Comparison of ENCODE assay signal across 1 cellular context in the genomic region with DNA sequence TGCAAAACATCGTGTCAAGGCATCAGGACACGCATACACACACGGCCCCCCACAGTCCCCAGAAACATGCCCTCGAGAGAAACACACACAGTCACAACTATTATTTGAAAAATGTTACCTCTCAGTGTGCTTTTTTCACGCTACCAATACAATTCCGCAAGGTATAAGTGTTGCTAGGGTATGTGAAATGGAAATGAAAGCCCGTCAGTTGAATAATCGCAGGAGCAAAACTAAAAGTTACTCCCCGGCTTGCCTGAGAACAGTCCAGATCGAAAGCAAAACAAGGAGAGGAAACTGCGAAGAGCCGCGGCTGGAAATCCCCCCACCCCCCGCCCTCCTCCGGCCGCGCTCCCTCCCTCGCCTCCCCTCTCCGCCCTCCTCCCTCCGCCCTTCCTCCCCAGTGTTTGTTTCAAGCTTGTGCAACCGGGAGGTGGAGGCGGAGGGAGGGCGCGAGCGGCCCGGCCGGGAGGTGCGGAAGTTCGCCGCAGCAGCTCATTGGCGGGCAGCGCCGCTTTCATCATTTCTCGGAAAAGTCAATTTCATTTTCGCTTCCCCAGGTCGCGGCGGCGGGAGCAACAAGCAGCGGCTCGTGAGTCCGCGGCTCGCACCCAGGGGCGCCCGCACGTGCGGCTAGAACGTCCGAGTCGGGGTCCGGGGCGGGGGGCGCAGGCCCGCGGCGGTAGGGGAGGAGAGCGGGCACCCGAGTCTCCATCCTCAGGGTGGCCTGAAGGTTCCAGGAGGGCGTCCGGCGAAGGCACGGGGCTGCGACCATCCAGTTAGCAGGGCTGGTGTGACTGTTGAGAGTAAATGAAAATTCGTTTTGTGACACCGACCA.
TF ChIP-seq lines count a peak whose summit lies in the region.

Gene IRF2, minus strand, starts transcription at position 290 of the 835 bp plus-strand sequence. CDS start 45,486 bp downstream, outside the sequence.

TF ChIP-seq in K562, 482 proteins besides CTCF, POLR2A, EP300 and RAD21 (continued from another document and continues in another):
- TF ChIP-seq, protein P1, sequence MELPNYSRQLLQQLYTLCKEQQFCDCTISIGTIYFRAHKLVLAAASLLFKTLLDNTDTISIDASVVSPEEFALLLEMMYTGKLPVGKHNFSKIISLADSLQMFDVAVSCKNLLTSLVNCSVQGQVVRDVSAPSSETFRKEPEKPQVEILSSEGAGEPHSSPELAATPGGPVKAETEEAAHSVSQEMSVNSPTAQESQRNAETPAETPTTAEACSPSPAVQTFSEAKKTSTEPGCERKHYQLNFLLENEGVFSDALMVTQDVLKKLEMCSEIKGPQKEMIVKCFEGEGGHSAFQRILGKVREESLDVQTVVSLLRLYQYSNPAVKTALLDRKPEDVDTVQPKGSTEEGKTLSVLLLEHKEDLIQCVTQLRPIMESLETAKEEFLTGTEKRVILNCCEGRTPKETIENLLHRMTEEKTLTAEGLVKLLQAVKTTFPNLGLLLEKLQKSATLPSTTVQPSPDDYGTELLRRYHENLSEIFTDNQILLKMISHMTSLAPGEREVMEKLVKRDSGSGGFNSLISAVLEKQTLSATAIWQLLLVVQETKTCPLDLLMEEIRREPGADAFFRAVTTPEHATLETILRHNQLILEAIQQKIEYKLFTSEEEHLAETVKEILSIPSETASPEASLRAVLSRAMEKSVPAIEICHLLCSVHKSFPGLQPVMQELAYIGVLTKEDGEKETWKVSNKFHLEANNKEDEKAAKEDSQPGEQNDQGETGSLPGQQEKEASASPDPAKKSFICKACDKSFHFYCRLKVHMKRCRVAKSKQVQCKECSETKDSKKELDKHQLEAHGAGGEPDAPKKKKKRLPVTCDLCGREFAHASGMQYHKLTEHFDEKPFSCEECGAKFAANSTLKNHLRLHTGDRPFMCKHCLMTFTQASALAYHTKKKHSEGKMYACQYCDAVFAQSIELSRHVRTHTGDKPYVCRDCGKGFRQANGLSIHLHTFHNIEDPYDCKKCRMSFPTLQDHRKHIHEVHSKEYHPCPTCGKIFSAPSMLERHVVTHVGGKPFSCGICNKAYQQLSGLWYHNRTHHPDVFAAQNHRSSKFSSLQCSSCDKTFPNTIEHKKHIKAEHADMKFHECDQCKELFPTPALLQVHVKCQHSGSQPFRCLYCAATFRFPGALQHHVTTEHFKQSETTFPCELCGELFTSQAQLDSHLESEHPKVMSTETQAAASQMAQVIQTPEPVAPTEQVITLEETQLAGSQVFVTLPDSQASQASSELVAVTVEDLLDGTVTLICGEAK (IDR thresholded peaks at IDR 0.05): peak; percentile 70
- TF ChIP-seq, protein P1 (CRISPR knock-in tag; IDR thresholded peaks at IDR 0.05): no peak
- TF ChIP-seq, protein P2, sequence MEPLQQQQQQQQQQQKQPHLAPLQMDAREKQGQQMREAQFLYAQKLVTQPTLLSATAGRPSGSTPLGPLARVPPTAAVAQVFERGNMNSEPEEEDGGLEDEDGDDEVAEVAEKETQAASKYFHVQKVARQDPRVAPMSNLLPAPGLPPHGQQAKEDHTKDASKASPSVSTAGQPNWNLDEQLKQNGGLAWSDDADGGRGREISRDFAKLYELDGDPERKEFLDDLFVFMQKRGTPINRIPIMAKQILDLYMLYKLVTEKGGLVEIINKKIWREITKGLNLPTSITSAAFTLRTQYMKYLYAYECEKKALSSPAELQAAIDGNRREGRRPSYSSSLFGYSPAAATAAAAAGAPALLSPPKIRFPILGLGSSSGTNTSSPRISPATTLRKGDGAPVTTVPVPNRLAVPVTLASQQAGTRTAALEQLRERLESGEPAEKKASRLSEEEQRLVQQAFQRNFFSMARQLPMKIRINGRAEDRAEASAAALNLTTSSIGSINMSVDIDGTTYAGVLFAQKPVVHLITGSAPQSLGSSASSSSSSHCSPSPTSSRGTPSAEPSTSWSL (CRISPR knock-in tag; IDR thresholded peaks at IDR 0.05; ENCODE audit: borderline replicate concordance): no peak
- no peak for TF ChIP-seq RHOXF2B (CRISPR knock-in tag; conservative IDR thresholded peaks at IDR 0.05)
- TF ChIP-seq MTA3 (IDR thresholded peaks at IDR 0.05; ENCODE audit: borderline replicate concordance): no peak
- peak; percentile 63; the same call in 1 of the 2 replicates for TF ChIP-seq THAP12 (CRISPR knock-in tag; IDR thresholded peaks at IDR 0.05)
- TF ChIP-seq, protein P3, sequence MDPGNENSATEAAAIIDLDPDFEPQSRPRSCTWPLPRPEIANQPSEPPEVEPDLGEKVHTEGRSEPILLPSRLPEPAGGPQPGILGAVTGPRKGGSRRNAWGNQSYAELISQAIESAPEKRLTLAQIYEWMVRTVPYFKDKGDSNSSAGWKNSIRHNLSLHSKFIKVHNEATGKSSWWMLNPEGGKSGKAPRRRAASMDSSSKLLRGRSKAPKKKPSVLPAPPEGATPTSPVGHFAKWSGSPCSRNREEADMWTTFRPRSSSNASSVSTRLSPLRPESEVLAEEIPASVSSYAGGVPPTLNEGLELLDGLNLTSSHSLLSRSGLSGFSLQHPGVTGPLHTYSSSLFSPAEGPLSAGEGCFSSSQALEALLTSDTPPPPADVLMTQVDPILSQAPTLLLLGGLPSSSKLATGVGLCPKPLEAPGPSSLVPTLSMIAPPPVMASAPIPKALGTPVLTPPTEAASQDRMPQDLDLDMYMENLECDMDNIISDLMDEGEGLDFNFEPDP (CRISPR knock-in tag; IDR thresholded peaks at IDR 0.05): no peak
- TF ChIP-seq HMG20B (CRISPR knock-in tag; IDR thresholded peaks at IDR 0.05): no peak
- peak; percentile 65 for TF ChIP-seq GABPA (tag; conservative IDR thresholded peaks at IDR 0.05; ENCODE audit: low read depth)
- TF ChIP-seq MTA2 (IDR thresholded peaks at IDR 0.05; ENCODE audit: low read depth): no peak
- TF ChIP-seq ZC3H4 (CRISPR knock-in tag; IDR thresholded peaks at IDR 0.05; ENCODE audit: borderline replicate concordance): no peak
- TF ChIP-seq TCF7 (IDR thresholded peaks at IDR 0.05; ENCODE audit: borderline replicate concordance): peak; percentile 82; the same call in 1 of the 2 replicates
- TF ChIP-seq ZNF277 (CRISPR knock-in tag; IDR thresholded peaks at IDR 0.05; ENCODE audit: borderline replicate concordance): no peak
- TF ChIP-seq SMAD2 (IDR thresholded peaks at IDR 0.05; ENCODE audit: low read depth, low read length): no peak
- TF ChIP-seq SOX6 (IDR thresholded peaks at IDR 0.05): peak; percentile 65; the same call in 1 of the 2 replicates
- peak in 1 of 2 experiments; percentile 33; a peak in 1 of 4 replicates for TF ChIP-seq NRF1 (conservative IDR thresholded peaks at IDR 0.05 in 1 of 2, IDR thresholded peaks at IDR 0.05 in 1 of 2)
- no peak for TF ChIP-seq TAF7 (tag; IDR thresholded peaks at IDR 0.05)
- TF ChIP-seq STAT6 (CRISPR knock-in tag; IDR thresholded peaks at IDR 0.05): no peak
- TF ChIP-seq, protein P4, sequence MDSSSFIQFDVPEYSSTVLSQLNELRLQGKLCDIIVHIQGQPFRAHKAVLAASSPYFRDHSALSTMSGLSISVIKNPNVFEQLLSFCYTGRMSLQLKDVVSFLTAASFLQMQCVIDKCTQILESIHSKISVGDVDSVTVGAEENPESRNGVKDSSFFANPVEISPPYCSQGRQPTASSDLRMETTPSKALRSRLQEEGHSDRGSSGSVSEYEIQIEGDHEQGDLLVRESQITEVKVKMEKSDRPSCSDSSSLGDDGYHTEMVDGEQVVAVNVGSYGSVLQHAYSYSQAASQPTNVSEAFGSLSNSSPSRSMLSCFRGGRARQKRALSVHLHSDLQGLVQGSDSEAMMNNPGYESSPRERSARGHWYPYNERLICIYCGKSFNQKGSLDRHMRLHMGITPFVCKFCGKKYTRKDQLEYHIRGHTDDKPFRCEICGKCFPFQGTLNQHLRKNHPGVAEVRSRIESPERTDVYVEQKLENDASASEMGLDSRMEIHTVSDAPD (CRISPR knock-in tag; IDR thresholded peaks at IDR 0.05): no peak
- no peak for TF ChIP-seq SIX5 (IDR thresholded peaks at IDR 0.05; ENCODE audit: borderline replicate concordance in 1 of 2, insufficient read depth in 1 of 2, low read depth in 1 of 2, low read length in 2 of 2)
- TF ChIP-seq EZH2 (IDR thresholded peaks at IDR 0.05; ENCODE audit: borderline replicate concordance, low read depth, low read length): no peak
- no peak for TF ChIP-seq CAMTA2 (CRISPR knock-in tag; conservative IDR thresholded peaks at IDR 0.05)
- TF ChIP-seq RCOR1 (IDR thresholded peaks at IDR 0.05; ENCODE audit: borderline replicate concordance in 1 of 2, low read depth in 2 of 2, low read length in 2 of 2): peak in 1 of 2 experiments; percentile 76; a peak in 2 of 4 replicates
- no peak for TF ChIP-seq PPARD (CRISPR knock-in tag; IDR thresholded peaks at IDR 0.05)
- TF ChIP-seq ZNF589 (CRISPR knock-in tag; IDR thresholded peaks at IDR 0.05; ENCODE audit: low read depth): no peak
- peak; percentile 84 for TF ChIP-seq SUPT5H (IDR thresholded peaks at IDR 0.05)
- TF ChIP-seq MNT (conservative IDR thresholded peaks at IDR 0.05): peak; percentile 90 to 95
- TF ChIP-seq CBX1 (IDR thresholded peaks at IDR 0.05; ENCODE audit: low read depth): no peak
